Comparison of ENCODE assay signal across 1 cellular context in genomic region chr16:14873925-14874594, GRCh38.
A peak's percentile ranks its signal among the peaks of the same experiment; 100 is the strongest.
TF ChIP-seq lines count a peak whose summit lies in the region.
"Not testable (repeated sequence)": the region's sequence is repeated elsewhere in the genome, so short reads cannot be mapped to it uniquely, and the experiment has no call there.

No MANE protein-coding gene starts in this region.

TF ChIP-seq in HepG2, 621 proteins besides CTCF, POLR2A, EP300 and RAD21 (continued from another document and continues in another):
- TF ChIP-seq, protein P1, sequence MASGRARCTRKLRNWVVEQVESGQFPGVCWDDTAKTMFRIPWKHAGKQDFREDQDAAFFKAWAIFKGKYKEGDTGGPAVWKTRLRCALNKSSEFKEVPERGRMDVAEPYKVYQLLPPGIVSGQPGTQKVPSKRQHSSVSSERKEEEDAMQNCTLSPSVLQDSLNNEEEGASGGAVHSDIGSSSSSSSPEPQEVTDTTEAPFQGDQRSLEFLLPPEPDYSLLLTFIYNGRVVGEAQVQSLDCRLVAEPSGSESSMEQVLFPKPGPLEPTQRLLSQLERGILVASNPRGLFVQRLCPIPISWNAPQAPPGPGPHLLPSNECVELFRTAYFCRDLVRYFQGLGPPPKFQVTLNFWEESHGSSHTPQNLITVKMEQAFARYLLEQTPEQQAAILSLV (CRISPR knock-in tag; IDR thresholded peaks at IDR 0.05; ENCODE audit: borderline replicate concordance): peak; percentile 66; the same call in 1 of the 2 replicates
- TF ChIP-seq KLF6 (CRISPR knock-in tag; IDR thresholded peaks at IDR 0.05): peak; percentile 76; the same call in 1 of the 2 replicates
- peak; percentile 58 for TF ChIP-seq ZHX2 (IDR thresholded peaks at IDR 0.05; ENCODE audit: low read depth)
- TF ChIP-seq ZHX2 (CRISPR knock-in tag; IDR thresholded peaks at IDR 0.05; ENCODE audit: borderline replicate concordance); GABPA (IDR thresholded peaks at IDR 0.05; ENCODE audit: low read depth, low read length); ATF7 (IDR thresholded peaks at IDR 0.05): not testable (repeated sequence)
- TF ChIP-seq ATF1 (CRISPR knock-in tag; IDR thresholded peaks at IDR 0.05): peak; percentile 77; the same call in 1 of the 2 replicates
- TF ChIP-seq, protein P2, sequence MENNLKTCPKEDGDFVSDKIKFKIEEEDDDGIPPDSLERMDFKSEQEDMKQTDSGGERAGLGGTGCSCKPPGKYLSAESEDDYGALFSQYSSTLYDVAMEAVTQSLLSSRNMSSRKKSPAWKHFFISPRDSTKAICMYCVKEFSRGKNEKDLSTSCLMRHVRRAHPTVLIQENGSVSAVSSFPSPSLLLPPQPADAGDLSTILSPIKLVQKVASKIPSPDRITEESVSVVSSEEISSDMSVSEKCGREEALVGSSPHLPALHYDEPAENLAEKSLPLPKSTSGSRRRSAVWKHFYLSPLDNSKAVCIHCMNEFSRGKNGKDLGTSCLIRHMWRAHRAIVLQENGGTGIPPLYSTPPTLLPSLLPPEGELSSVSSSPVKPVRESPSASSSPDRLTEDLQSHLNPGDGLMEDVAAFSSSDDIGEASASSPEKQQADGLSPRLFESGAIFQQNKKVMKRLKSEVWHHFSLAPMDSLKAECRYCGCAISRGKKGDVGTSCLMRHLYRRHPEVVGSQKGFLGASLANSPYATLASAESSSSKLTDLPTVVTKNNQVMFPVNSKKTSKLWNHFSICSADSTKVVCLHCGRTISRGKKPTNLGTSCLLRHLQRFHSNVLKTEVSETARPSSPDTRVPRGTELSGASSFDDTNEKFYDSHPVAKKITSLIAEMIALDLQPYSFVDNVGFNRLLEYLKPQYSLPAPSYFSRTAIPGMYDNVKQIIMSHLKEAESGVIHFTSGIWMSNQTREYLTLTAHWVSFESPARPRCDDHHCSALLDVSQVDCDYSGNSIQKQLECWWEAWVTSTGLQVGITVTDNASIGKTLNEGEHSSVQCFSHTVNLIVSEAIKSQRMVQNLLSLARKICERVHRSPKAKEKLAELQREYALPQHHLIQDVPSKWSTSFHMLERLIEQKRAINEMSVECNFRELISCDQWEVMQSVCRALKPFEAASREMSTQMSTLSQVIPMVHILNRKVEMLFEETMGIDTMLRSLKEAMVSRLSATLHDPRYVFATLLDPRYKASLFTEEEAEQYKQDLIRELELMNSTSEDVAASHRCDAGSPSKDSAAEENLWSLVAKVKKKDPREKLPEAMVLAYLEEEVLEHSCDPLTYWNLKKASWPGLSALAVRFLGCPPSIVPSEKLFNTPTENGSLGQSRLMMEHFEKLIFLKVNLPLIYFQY (CRISPR knock-in tag; IDR thresholded peaks at IDR 0.05; ENCODE audit: borderline replicate concordance): peak; percentile 42; the same call in 1 of the 2 replicates
- peak; percentile 5; the same call in 1 of the 2 replicates for TF ChIP-seq SOX13 (IDR thresholded peaks at IDR 0.05)
- peak in 1 of 2 experiments; percentile 71; a peak in 2 of 4 replicates for TF ChIP-seq SOX13 (CRISPR knock-in tag; conservative IDR thresholded peaks at IDR 0.05 in 1 of 2, IDR thresholded peaks at IDR 0.05 in 1 of 2)
- peak; percentile 68 for TF ChIP-seq GATAD1 (CRISPR knock-in tag; IDR thresholded peaks at IDR 0.05)
- TF ChIP-seq, protein P3, sequence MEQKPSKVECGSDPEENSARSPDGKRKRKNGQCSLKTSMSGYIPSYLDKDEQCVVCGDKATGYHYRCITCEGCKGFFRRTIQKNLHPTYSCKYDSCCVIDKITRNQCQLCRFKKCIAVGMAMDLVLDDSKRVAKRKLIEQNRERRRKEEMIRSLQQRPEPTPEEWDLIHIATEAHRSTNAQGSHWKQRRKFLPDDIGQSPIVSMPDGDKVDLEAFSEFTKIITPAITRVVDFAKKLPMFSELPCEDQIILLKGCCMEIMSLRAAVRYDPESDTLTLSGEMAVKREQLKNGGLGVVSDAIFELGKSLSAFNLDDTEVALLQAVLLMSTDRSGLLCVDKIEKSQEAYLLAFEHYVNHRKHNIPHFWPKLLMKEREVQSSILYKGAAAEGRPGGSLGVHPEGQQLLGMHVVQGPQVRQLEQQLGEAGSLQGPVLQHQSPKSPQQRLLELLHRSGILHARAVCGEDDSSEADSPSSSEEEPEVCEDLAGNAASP (CRISPR knock-in tag; IDR thresholded peaks at IDR 0.05; ENCODE audit: borderline replicate concordance): peak; percentile 95
- TF ChIP-seq ZNF557 (CRISPR knock-in tag; IDR thresholded peaks at IDR 0.05): 0 out of 2 replicates have a peak, but pooled peaks have one; percentile 48
- TF ChIP-seq ZSCAN9 (CRISPR knock-in tag; IDR thresholded peaks at IDR 0.05; ENCODE audit: borderline replicate concordance): 0 out of 2 replicates have a peak, but pooled peaks have one; percentile 68
- peak; percentile 58; the same call in 1 of the 2 replicates for TF ChIP-seq ZNF605 (CRISPR knock-in tag; IDR thresholded peaks at IDR 0.05)
- peak; percentile 97 for TF ChIP-seq HNF4A (CRISPR knock-in tag; IDR thresholded peaks at IDR 0.05)
- peak; percentile 72; the same call in 1 of the 2 replicates for TF ChIP-seq MIER2 (CRISPR knock-in tag; IDR thresholded peaks at IDR 0.05)
- TF ChIP-seq HOXA5 (CRISPR knock-in tag; IDR thresholded peaks at IDR 0.05): peak; percentile 65
- TF ChIP-seq ZNF772 (CRISPR knock-in tag; IDR thresholded peaks at IDR 0.05): peak; percentile 22; the same call in 1 of the 2 replicates
- peak; percentile 55 for TF ChIP-seq HNF4G (IDR thresholded peaks at IDR 0.05; ENCODE audit: borderline replicate concordance, low read depth, low read length)
- TF ChIP-seq HNF4G (CRISPR knock-in tag; IDR thresholded peaks at IDR 0.05; ENCODE audit: borderline replicate concordance, low read depth): peak; percentile 66; the same call in 1 of the 2 replicates
- peak; percentile 59; the same call in 1 of the 2 replicates for TF ChIP-seq SPEN (CRISPR knock-in tag; IDR thresholded peaks at IDR 0.05; ENCODE audit: low read depth)
- peak; percentile 70 for TF ChIP-seq KDM2A (CRISPR knock-in tag; IDR thresholded peaks at IDR 0.05; ENCODE audit: borderline replicate concordance, low read depth)
- TF ChIP-seq PPARG (CRISPR knock-in tag; conservative IDR thresholded peaks at IDR 0.05): peak; percentile 53; the same call in 1 of the 2 replicates
- 0 out of 2 replicates have a peak, but pooled peaks have one; percentile 67 for TF ChIP-seq ZNF142 (CRISPR knock-in tag; IDR thresholded peaks at IDR 0.05)
- 0 out of 2 replicates have a peak, but pooled peaks have one; percentile 29 for TF ChIP-seq REPIN1 (CRISPR knock-in tag; IDR thresholded peaks at IDR 0.05; ENCODE audit: borderline replicate concordance, low read depth)
- TF ChIP-seq GABPA (CRISPR knock-in tag; IDR thresholded peaks at IDR 0.05; ENCODE audit: low read depth): peak; percentile 65
- TF ChIP-seq, protein P4, sequence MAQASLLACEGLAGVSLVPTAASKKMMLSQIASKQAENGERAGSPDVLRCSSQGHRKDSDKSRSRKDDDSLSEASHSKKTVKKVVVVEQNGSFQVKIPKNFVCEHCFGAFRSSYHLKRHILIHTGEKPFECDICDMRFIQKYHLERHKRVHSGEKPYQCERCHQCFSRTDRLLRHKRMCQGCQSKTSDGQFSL (CRISPR knock-in tag; IDR thresholded peaks at IDR 0.05): peak; percentile 51; the same call in 1 of the 2 replicates
- TF ChIP-seq MXD4 (CRISPR knock-in tag; IDR thresholded peaks at IDR 0.05): 0 out of 2 replicates have a peak, but pooled peaks have one; percentile 19
- TF ChIP-seq MTA1 (CRISPR knock-in tag; IDR thresholded peaks at IDR 0.05; ENCODE audit: borderline replicate concordance): peak; percentile 47; the same call in 1 of the 2 replicates
- 0 out of 2 replicates have a peak, but pooled peaks have one; percentile 63 for TF ChIP-seq NRL (CRISPR knock-in tag; IDR thresholded peaks at IDR 0.05; ENCODE audit: borderline replicate concordance)
- peak; percentile 54; the same call in 1 of the 2 replicates for TF ChIP-seq RFXAP (CRISPR knock-in tag; IDR thresholded peaks at IDR 0.05; ENCODE audit: borderline replicate concordance)
- 0 out of 2 replicates have a peak, but pooled peaks have one; percentile 51 for TF ChIP-seq ESRRA (CRISPR knock-in tag; IDR thresholded peaks at IDR 0.05; ENCODE audit: low read depth)
- TF ChIP-seq MED13 (CRISPR knock-in tag; IDR thresholded peaks at IDR 0.05): peak; percentile 67; the same call in 1 of the 2 replicates
- 0 out of 2 replicates have a peak, but pooled peaks have one; percentile 31 for TF ChIP-seq NR2F2 (IDR thresholded peaks at IDR 0.05; ENCODE audit: borderline replicate concordance, low read depth)
- 0 out of 2 replicates have a peak, but pooled peaks have one; percentile 22 for TF ChIP-seq ATF7 (CRISPR knock-in tag; IDR thresholded peaks at IDR 0.05)
- TF ChIP-seq ZNF775 (CRISPR knock-in tag; IDR thresholded peaks at IDR 0.05; ENCODE audit: borderline replicate concordance): peak; percentile 76; the same call in 1 of the 2 replicates
- TF ChIP-seq, protein P5, sequence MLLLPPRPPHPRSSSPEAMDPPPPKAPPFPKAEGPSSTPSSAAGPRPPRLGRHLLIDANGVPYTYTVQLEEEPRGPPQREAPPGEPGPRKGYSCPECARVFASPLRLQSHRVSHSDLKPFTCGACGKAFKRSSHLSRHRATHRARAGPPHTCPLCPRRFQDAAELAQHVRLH (CRISPR knock-in tag; IDR thresholded peaks at IDR 0.05; ENCODE audit: borderline replicate concordance, low read depth): peak; percentile 91; the same call in 1 of the 2 replicates
- peak; percentile 28; the same call in 1 of the 2 replicates for TF ChIP-seq POGZ (CRISPR knock-in tag; IDR thresholded peaks at IDR 0.05)
- TF ChIP-seq DNMT3B (CRISPR knock-in tag; conservative IDR thresholded peaks at IDR 0.05): 0 out of 2 replicates have a peak, but pooled peaks have one; percentile 31
- TF ChIP-seq, protein P6, sequence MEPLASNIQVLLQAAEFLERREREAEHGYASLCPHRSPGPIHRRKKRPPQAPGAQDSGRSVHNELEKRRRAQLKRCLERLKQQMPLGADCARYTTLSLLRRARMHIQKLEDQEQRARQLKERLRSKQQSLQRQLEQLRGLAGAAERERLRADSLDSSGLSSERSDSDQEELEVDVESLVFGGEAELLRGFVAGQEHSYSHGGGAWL (CRISPR knock-in tag; IDR thresholded peaks at IDR 0.05): peak; percentile 68
- peak; percentile 88 for TF ChIP-seq KAT8 (CRISPR knock-in tag; IDR thresholded peaks at IDR 0.05)
